In genomic region chr12:113860950-113861349, GRCh38 we compare ENCODE assay signal across 9 cellular contexts.
A peak's percentile ranks its signal among the peaks of the same experiment; 100 is the strongest.
DNase-seq lines count a peak whose midpoint lies in the region; ATAC-seq and TF ChIP-seq lines count a peak whose summit lies in the region.
"Had no signal": no experiment of that assay in that cellular context is flagged by ENCODE, and none has a peak within 500 bp of the region (broad histone marks: within the 10 kb centered on the region; RNA-seq: fewer than 3 reads in every experiment).

No MANE protein-coding gene starts in this region.

- peak; percentile 37 for DNase-seq in HFF-Myc (ENCODE audit: extremely low read depth, low read depth)
- DNase-seq in SIG-M5 (lab: John Stamatoyannopoulos, UW): peak; percentile 24
- peak; percentile 87 for DNase-seq in fibroblast of the aortic adventitia (ENCODE audit: low read depth)
- no peak for DNase-seq in activated naive CD8-positive, alpha-beta T cell treated with anti-CD3 and anti-CD28 coated beads for 36 hours
- no peak for DNase-seq in globus pallidus (ENCODE audit: low spot score)
- no peak for DNase-seq in central memory CD4-positive, alpha-beta T cell
- DNase-seq: T-helper 9 cell had no signal

- H3K4me3 ChIP-seq in HFF-Myc (replicated peaks; ENCODE audit: low read depth, low read length) (no peak overlapping the region), fibroblast of the aortic adventitia (ENCODE audit: low read depth, low read length) (no peak overlapping the region)
- H3K4me3 ChIP-seq: thoracic aorta had no signal

- ATAC-seq in GM18907 (IDR thresholded peaks at IDR 0.05; ENCODE audit: unreplicated experiment): no peak

- no peaks in the 10 kb centered on the region for H3K27me3 Mint-ChIP-seq in activated naive CD8-positive, alpha-beta T cell treated with anti-CD3 and anti-CD28 coated beads for 36 hours

- no peak overlapping the region for H3K4me3 Mint-ChIP-seq in activated naive CD8-positive, alpha-beta T cell treated with anti-CD3 and anti-CD28 coated beads for 36 hours

- TF ChIP-seq CTCF in HFF-Myc (IDR thresholded peaks at IDR 0.05; ENCODE audit: low read depth, low read length, missing control alignments): no peak
- TF ChIP-seq CTCF in fibroblast of the aortic adventitia (IDR thresholded peaks at IDR 0.05; ENCODE audit: insufficient read depth, low read length): no peak

- no peak overlapping the region for H3K27ac Mint-ChIP-seq in activated naive CD8-positive, alpha-beta T cell treated with anti-CD3 and anti-CD28 coated beads for 36 hours

- peaks cover 38% of the 10 kb centered on the region for H3K4me1 Mint-ChIP-seq in activated naive CD8-positive, alpha-beta T cell treated with anti-CD3 and anti-CD28 coated beads for 36 hours

- H3K9me3 Mint-ChIP-seq in activated naive CD8-positive, alpha-beta T cell treated with anti-CD3 and anti-CD28 coated beads for 36 hours: no peaks in the 10 kb centered on the region

- peaks cover 24% of the 10 kb centered on the region for H3K36me3 Mint-ChIP-seq in activated naive CD8-positive, alpha-beta T cell treated with anti-CD3 and anti-CD28 coated beads for 36 hours

Comparison
In these comparisons a context has a peak if more than half of its experiments do, and no peak if none do; other contexts are left out.
1. DNase-seq: peak in HFF-Myc (single experiment), SIG-M5 (single experiment) and fibroblast of the aortic adventitia (single experiment); none in activated naive CD8-positive, alpha-beta T cell treated with anti-CD3 and anti-CD28 coated beads for 36 hours (single experiment), globus pallidus (single experiment) and central memory CD4-positive, alpha-beta T cell (single experiment).